Comparison of ENCODE assay signal across 8 cellular contexts in the genomic region with DNA sequence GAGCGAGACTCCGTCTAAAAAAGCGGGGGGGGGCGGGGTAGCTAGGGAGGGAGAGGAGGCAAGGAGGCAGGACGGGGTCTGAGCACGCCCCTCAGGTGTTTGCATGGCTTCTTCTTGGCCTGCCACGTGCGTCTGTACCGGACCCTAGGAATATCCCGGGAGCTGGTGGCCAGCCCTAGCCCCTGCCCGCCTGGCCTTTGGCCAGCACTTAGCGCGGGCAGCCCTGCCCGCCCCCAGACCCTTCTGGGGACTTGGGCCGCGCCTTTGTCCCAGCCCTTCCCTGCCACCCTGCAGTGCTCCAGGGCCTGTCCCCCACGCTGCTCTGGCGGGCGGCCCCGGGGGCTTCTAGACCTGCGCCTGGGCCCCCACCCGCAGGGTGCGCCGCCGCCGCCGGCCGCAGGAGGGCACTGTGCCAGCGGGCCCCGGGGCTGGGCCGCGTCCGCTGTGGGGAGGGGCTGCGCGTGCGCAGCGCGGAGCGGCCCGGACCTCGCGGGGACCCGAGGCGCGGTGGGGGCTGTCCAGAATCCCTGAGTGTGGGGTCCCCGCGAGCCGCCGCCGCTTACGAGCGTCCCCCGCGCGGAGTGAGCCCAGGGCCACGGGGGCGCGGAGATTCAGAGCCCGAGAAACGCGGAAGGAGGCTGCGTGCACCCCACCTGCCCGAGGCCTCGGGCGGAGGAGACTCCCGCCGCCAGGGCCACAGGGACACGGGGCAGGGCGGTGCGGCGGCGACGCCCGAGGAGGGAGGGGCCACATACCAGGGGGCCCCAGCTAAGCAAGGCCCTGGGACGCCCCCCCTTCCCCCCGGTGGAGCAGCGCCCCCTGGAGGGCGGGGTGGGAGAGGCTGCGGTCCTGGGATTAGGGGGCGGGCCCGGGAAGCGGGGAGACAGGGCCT. TPM values are rescaled to one million over a fixed set of nuclear protein-coding genes. Genes with fewer than 3 reads are reported as not detected.
DNase-seq lines count a peak whose midpoint lies in the region; FAIRE-seq and TF ChIP-seq lines count a peak whose summit lies in the region.

No MANE protein-coding gene starts in this region.

- H3K9ac ChIP-seq in mammary epithelial cell (ENCODE audit: insufficient read depth, low read length) (peak overlapping the region; percentile 54), kidney (ENCODE audit: low read length in 2 of 2) (peak overlapping the region; percentile 58 to 67)

- dilution Hi-C loops in mammary epithelial cell (cut with HindIII; ENCODE audit: low sequenced_read_pairs): no loop called here

- no peaks in the 10 kb centered on the region for H3K27me3 ChIP-seq in mammary epithelial cell (ENCODE audit: insufficient read depth, low read length)

- H3K36me3 ChIP-seq in mammary epithelial cell (ENCODE audit: insufficient read depth, low read length): no peaks in the 10 kb centered on the region
- H3K36me3 ChIP-seq in kidney (ENCODE audit: control insufficient read depth in 1 of 2, insufficient read depth in 2 of 2, low read length in 2 of 2): no peaks in the 10 kb centered on the region

- intact Hi-C loops in mammary epithelial cell (cut with micrococcal nuclease) (loop anchor here (1.0 kb wide), 1 partner anchor 92 kb away; no protein-coding TSS in a partner anchor), kidney (cut with DNase I) (no loop called here)

- H3K4me1 ChIP-seq in mammary epithelial cell (ENCODE audit: insufficient read depth, low read length): peaks cover 42% of the 10 kb centered on the region
- H3K4me1 ChIP-seq in kidney (ENCODE audit: control insufficient read depth in 1 of 2, insufficient read depth in 1 of 2, low read depth in 1 of 2, low read length in 2 of 2): peaks cover 6 to 33% of the 10 kb centered on the region in 2 donors

- DNase-seq in DMS53 (lab: John Stamatoyannopoulos, UW) (peak; percentile 74), DMS53 treated with DMSO at 0.1 percent for 48 hours (lab: John Stamatoyannopoulos, UW; ENCODE audit: unreplicated experiment) (no peak), H4 (ENCODE audit: low spot score) (peak; percentile 39), UCSD-AML1 (lab: John Stamatoyannopoulos, UW; ENCODE audit: unreplicated experiment) (peak; percentile 82), mammary epithelial cell (peak; percentile 50), kidney (peak; percentile 90)
- peak; percentile 76 for DNase-seq in stimulated activated CD4-positive, alpha-beta T cell treated with anti-CD3 and anti-CD28 coated beads, Interleukin-1b, Interleukin-23, amount 100 ng/mL, for 48 hours

- BruUV-seq in mammary epithelial cell (replicated peaks; lab: Mats Ljungman, UMichigan): no TSS peak

- in situ Hi-C loops in mammary epithelial cell (cut with MboI; ENCODE audit: low sequenced_read_pairs in 2 of 2): no loop called here

- CTCF ChIA-PET in mammary epithelial cell (lab: Charles Lee; ENCODE audit: low non-redundant PET): interaction anchor here (0.7 kb wide), 1 partner anchor 22 kb away, joined by 4 read pairs; no protein-coding TSS in a partner anchor

- peak overlapping the region; percentile 53 for H3K27ac ChIP-seq in mammary epithelial cell (ENCODE audit: insufficient read depth, low read depth, low read length)
- peak overlapping the region; percentile 87 to 88 for H3K27ac ChIP-seq in kidney (ENCODE audit: low read depth in 2 of 2, low read length in 2 of 2)

- FAIRE-seq in kidney (lab: Jason Lieb, UNC): no peak

- peaks cover 30% of the 10 kb centered on the region for H3K79me2 ChIP-seq in mammary epithelial cell (ENCODE audit: insufficient read depth, low read length)

- TF ChIP-seq CTCF in LNCAP (IDR thresholded peaks at IDR 0.05) (peak; percentile 79), mammary epithelial cell (conservative IDR thresholded peaks at IDR 0.05 in 1 of 2, IDR thresholded peaks at IDR 0.05 in 1 of 2; ENCODE audit: extremely low read depth in 1 of 2, insufficient read depth in 1 of 2, low read depth in 1 of 2, low read length in 2 of 2) (peak; percentile 53 to 92), kidney (IDR thresholded peaks at IDR 0.05; ENCODE audit: borderline replicate concordance, extremely low read depth, insufficient read depth) (peak; percentile 61)

- H3K4me2 ChIP-seq in mammary epithelial cell (ENCODE audit: insufficient read depth, low read depth, low read length): peak overlapping the region; percentile 99

- H3K4me3 ChIP-seq in mammary epithelial cell (replicated peaks in 1 of 3; ENCODE audit: insufficient read depth in 1 of 3, low read depth in 2 of 3, low read length in 3 of 3) (peak overlapping the region; percentile 68 to 89 (median 74)), kidney (ENCODE audit: low read length in 2 of 2) (peak overlapping the region; percentile 4 to 63)

- H2AFZ ChIP-seq in mammary epithelial cell (ENCODE audit: low read depth, low read length): peak overlapping the region; percentile 94

- no peaks in the 10 kb centered on the region for H3K9me3 ChIP-seq in mammary epithelial cell (replicated peaks; ENCODE audit: insufficient read depth, low read length)
- H3K9me3 ChIP-seq in kidney (ENCODE audit: control insufficient read depth in 1 of 2, low read length in 2 of 2): no peaks in the 10 kb centered on the region

- under 1% methylated on average over 37 of the region's 82 CpGs for WGBS in mammary epithelial cell (ENCODE audit: low coverage, missing lambda C conversion rate)

- H4K20me1 ChIP-seq in mammary epithelial cell (ENCODE audit: insufficient read depth, low read length): no peaks in the 10 kb centered on the region

RNA-seq across cellular contexts. Expression of a gene that starts 21.0 kb away (rescaled TPM):
- 11.2 and 23.5 TPM in 2 replicates for total RNA-seq in H4 (2014; rRNA removed; shearing (Covaris generic))
- total RNA-seq in mammary epithelial cell (10 to 100 TPM in 1 of 2 donors, 1 to 10 TPM in 1; 8.0 to 29.7 TPM), kidney (152 TPM)
- polyA plus RNA-seq in mammary epithelial cell (11.6 TPM), kidney (ENCODE audit: insufficient read depth, low read depth, low replicate concordance) (88.5 TPM)
- polyA minus RNA-seq in mammary epithelial cell: 5.9 TPM

RNA-seq across cellular contexts. Expression of a gene that starts 37.9 kb away (rescaled TPM):
- total RNA-seq in H4 (2014; rRNA removed; shearing (Covaris generic)): not detected in 2 replicates
- total RNA-seq in mammary epithelial cell (not detected), kidney (not detected)
- polyA plus RNA-seq in mammary epithelial cell (not detected), kidney (ENCODE audit: insufficient read depth, low read depth, low replicate concordance) (1.0 TPM)
- polyA minus RNA-seq in mammary epithelial cell: not detected

RNA-seq across cellular contexts. Expression of a gene that starts 46.3 kb away (rescaled TPM):
- 32.3 and 44.7 TPM in 2 replicates for total RNA-seq in H4 (2014; rRNA removed; shearing (Covaris generic))
- 10 to 100 TPM; 42.3 to 67.0 TPM for total RNA-seq in mammary epithelial cell
- 30.3 TPM for polyA plus RNA-seq in mammary epithelial cell
- 33.8 TPM for polyA minus RNA-seq in mammary epithelial cell
- total RNA-seq in kidney: 60.4 TPM
- polyA plus RNA-seq in kidney (ENCODE audit: insufficient read depth, low read depth, low replicate concordance): 34.2 TPM
